ENCODE assay signal across 12 cellular contexts in the genomic region with DNA sequence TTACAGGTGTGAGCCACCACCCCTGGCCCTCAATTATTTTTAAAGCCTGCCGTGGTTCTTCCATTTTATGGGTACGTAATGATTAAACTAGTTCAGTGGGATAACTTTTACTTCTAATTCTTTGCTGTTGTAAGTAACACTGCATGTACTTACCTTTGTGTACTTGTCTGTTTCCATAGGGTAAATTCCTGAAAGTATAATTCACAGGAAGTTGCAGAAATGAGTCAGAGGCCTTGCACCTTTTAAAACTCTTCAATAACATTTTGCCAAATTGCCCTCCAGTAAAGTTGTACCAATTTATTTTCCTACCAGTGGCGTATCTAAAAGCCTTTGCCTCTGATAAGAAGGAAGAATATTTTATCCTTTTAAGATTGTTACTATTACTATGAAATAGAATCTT.
DNase-seq lines count a peak whose midpoint lies in the region; ATAC-seq and TF ChIP-seq lines count a peak whose summit lies in the region.
"Had no signal": no experiment of that assay in that cellular context is flagged by ENCODE, and none has a peak within 500 bp of the region (broad histone marks: within the 10 kb centered on the region; RNA-seq: fewer than 3 reads in every experiment).

No MANE protein-coding gene starts in this region.

- H3K27ac ChIP-seq in GM23248 (peak overlapping the region; percentile 63), PC-9 (peak overlapping the region; percentile 81), mammary epithelial cell (ENCODE audit: insufficient read depth, low read depth, low read length) (peak overlapping the region; percentile 96)
- H3K27ac ChIP-seq: SJCRH30 had no signal

- H3K36me3 Mint-ChIP-seq in natural killer cell treated with Interleukin-12 subunit alpha and Interleukin-12 subunit beta and Interleukin-15 and Interleukin-18, amount 100 ng/mL, for 72 hours: peaks cover 19% of the 10 kb centered on the region

- H3K9ac ChIP-seq in GM23248 (peak overlapping the region; percentile 29; the same call in 1 of the 2 replicates), mammary epithelial cell (ENCODE audit: insufficient read depth, low read length) (peak overlapping the region; percentile 61)

- H3K9me3 Mint-ChIP-seq in natural killer cell treated with Interleukin-12 subunit alpha and Interleukin-12 subunit beta and Interleukin-15 and Interleukin-18, amount 100 ng/mL, for 72 hours: peaks cover 4% of the 10 kb centered on the region
- H3K9me3 Mint-ChIP-seq: neural crest cell; stimulated activated naive B cell treated with anti-CD40 and anti-IgM and Interleukin-4, amounts not matched to agents 10 μg/mL and 1 μg/mL and 100 μg/mL, for 72 hours had no signal

- H3K9me2 ChIP-seq in GM23248 (ENCODE audit: insufficient read depth) (no peaks in the 10 kb centered on the region), PC-9 (ENCODE audit: insufficient read depth) (no peaks in the 10 kb centered on the region)

- dilution Hi-C loops in mammary epithelial cell (cut with HindIII; ENCODE audit: low sequenced_read_pairs): no loop called here

- ATAC-seq in natural killer cell treated with Interleukin-12 subunit alpha and Interleukin-12 subunit beta and Interleukin-15 and Interleukin-18, amount 100 ng/mL, for 72 hours: no peak
- no peak for ATAC-seq in HG03520 (IDR thresholded peaks at IDR 0.05; ENCODE audit: unreplicated experiment)
- ATAC-seq: stimulated activated naive B cell treated with anti-CD40 and anti-IgM and Interleukin-4, amounts not matched to agents 10 μg/mL and 1 μg/mL and 100 μg/mL, for 72 hours had no signal

- H3K36me3 ChIP-seq in GM23248 (ENCODE audit: low read depth) (no peaks in the 10 kb centered on the region; the same call in 1 of the 2 replicates), PC-9 (ENCODE audit: low read depth) (peaks cover 43% of the 10 kb centered on the region), mammary epithelial cell (ENCODE audit: insufficient read depth, low read length) (peaks cover 5% of the 10 kb centered on the region)
- H3K36me3 ChIP-seq: cardiac muscle cell had no signal

- no peaks in the 10 kb centered on the region for H3K27me3 Mint-ChIP-seq in natural killer cell treated with Interleukin-12 subunit alpha and Interleukin-12 subunit beta and Interleukin-15 and Interleukin-18, amount 100 ng/mL, for 72 hours
- H3K27me3 Mint-ChIP-seq: stimulated activated naive B cell treated with anti-CD40 and anti-IgM and Interleukin-4, amounts not matched to agents 10 μg/mL and 1 μg/mL and 100 μg/mL, for 72 hours had no signal

- H3K27me3 ChIP-seq in GM23248 (replicated peaks; ENCODE audit: insufficient read depth): no peaks in the 10 kb centered on the region
- no peaks in the 10 kb centered on the region for H3K27me3 ChIP-seq in PC-9 (ENCODE audit: insufficient read depth, low read depth)
- H3K27me3 ChIP-seq in mammary epithelial cell (ENCODE audit: insufficient read depth, low read length): no peaks in the 10 kb centered on the region
- H3K27me3 ChIP-seq: cardiac muscle cell, SJCRH30 had no signal

- 0 out of 2 replicates have a peak overlapping the region, but pooled peaks have one; percentile 3 for H3K4me3 ChIP-seq in GM23248
- H3K4me3 ChIP-seq in PC-9: peak overlapping the region; percentile 6; the same call in 1 of the 2 replicates
- no peak overlapping the region for H3K4me3 ChIP-seq in mammary epithelial cell (replicated peaks in 1 of 3; ENCODE audit: insufficient read depth in 1 of 3, low read depth in 2 of 3, low read length in 3 of 3)
- H3K4me3 ChIP-seq: cardiac muscle cell, SJCRH30 had no signal

- H2AFZ ChIP-seq in GM23248 (no peak overlapping the region), PC-9 (no peak overlapping the region), mammary epithelial cell (ENCODE audit: low read depth, low read length) (no peak overlapping the region)

- H3K4me2 ChIP-seq in GM23248 (ENCODE audit: unreplicated experiment) (peak overlapping the region; percentile 51), PC-9 (peak overlapping the region; percentile 56), mammary epithelial cell (ENCODE audit: insufficient read depth, low read depth, low read length) (peak overlapping the region; percentile 61)

- peaks cover 70% of the 10 kb centered on the region for H3K4me1 ChIP-seq in GM23248 (ENCODE audit: insufficient read depth)
- peaks cover 94% of the 10 kb centered on the region for H3K4me1 ChIP-seq in PC-9 (replicated peaks; ENCODE audit: insufficient read depth)
- H3K4me1 ChIP-seq in mammary epithelial cell (ENCODE audit: insufficient read depth, low read length): peaks cover 83% of the 10 kb centered on the region

- BruUV-seq in PC-9 (replicated peaks; lab: Mats Ljungman, UMichigan) (no TSS peak), mammary epithelial cell (replicated peaks; lab: Mats Ljungman, UMichigan) (no TSS peak)

- H4K20me1 ChIP-seq in GM23248 (ENCODE audit: insufficient read depth) (no peaks in the 10 kb centered on the region), PC-9 (ENCODE audit: insufficient read depth) (no peaks in the 10 kb centered on the region), mammary epithelial cell (ENCODE audit: insufficient read depth, low read length) (no peaks in the 10 kb centered on the region)

- H3K79me2 ChIP-seq in GM23248 (ENCODE audit: insufficient read depth) (peaks cover 94% of the 10 kb centered on the region), PC-9 (ENCODE audit: low read depth) (peaks cover 79% of the 10 kb centered on the region), mammary epithelial cell (ENCODE audit: insufficient read depth, low read length) (peaks cover 89% of the 10 kb centered on the region)

- no peaks in the 10 kb centered on the region for H3K9me3 ChIP-seq in GM23248 (ENCODE audit: low read depth)
- H3K9me3 ChIP-seq in PC-9 (ENCODE audit: insufficient read depth, low read depth): peaks cover 9% of the 10 kb centered on the region; the same call in 1 of the 2 replicates
- H3K9me3 ChIP-seq in mammary epithelial cell (replicated peaks; ENCODE audit: insufficient read depth, low read length): no peaks in the 10 kb centered on the region

- no peak for TF ChIP-seq CTCF in PC-9 (conservative IDR thresholded peaks at IDR 0.05)
- TF ChIP-seq CTCF in mammary epithelial cell (conservative IDR thresholded peaks at IDR 0.05 in 1 of 2, IDR thresholded peaks at IDR 0.05 in 1 of 2; ENCODE audit: extremely low read depth in 1 of 2, insufficient read depth in 1 of 2, low read depth in 1 of 2, low read length in 2 of 2): no peak

- intact Hi-C loops in PC-9 (cut with micrococcal nuclease; ENCODE audit: unreplicated experiment) (loop anchor here (5.0 kb wide), 1 partner anchor 40 kb away; no protein-coding TSS in a partner anchor), mammary epithelial cell (cut with micrococcal nuclease) (loop anchor here (1.0 kb wide), 1 partner anchor 17 kb away; no protein-coding TSS in a partner anchor)

- DNase-seq in GM23248: peak; percentile 55
- peak in 1 of 2 experiments; percentile 87 for DNase-seq in PC-9
- DNase-seq in mammary epithelial cell: peak; percentile 79
- DNase-seq in natural killer cell treated with Interleukin-12 subunit alpha and Interleukin-12 subunit beta and Interleukin-15 and Interleukin-18, amount 100 ng/mL, for 72 hours (ENCODE audit: low spot score): no peak
- DNase-seq in KBM-7: no peak
- no peak for DNase-seq in NCI-H146 (lab: John Stamatoyannopoulos, UW)
- DNase-seq: NCI-H446 treated with DMSO at 0.1 percent for 48 hours; SJCRH30; stimulated activated naive B cell treated with anti-CD40 and anti-IgM and Interleukin-4, amounts not matched to agents 10 μg/mL and 1 μg/mL and 100 μg/mL, for 72 hours had no signal

- peaks cover 61 to 74% of the 10 kb centered on the region in 2 donors for H3K4me1 Mint-ChIP-seq in natural killer cell treated with Interleukin-12 subunit alpha and Interleukin-12 subunit beta and Interleukin-15 and Interleukin-18, amount 100 ng/mL, for 72 hours (ENCODE audit: low read depth in 2 of 2)

- H3K4me3 Mint-ChIP-seq in natural killer cell treated with Interleukin-12 subunit alpha and Interleukin-12 subunit beta and Interleukin-15 and Interleukin-18, amount 100 ng/mL, for 72 hours: peak overlapping the region; percentile 35
- H3K4me3 Mint-ChIP-seq: neural crest cell; stimulated activated naive B cell treated with anti-CD40 and anti-IgM and Interleukin-4, amounts not matched to agents 10 μg/mL and 1 μg/mL and 100 μg/mL, for 72 hours had no signal

- POLR2A ChIA-PET in PC-9 (lab: Charles Lee; ENCODE audit: unreplicated experiment): no interaction called here

- in situ Hi-C loops in GM23248 (cut with MboI): no loop called here
- in situ Hi-C loops in mammary epithelial cell (cut with MboI; ENCODE audit: low sequenced_read_pairs in 2 of 2): no loop called here
- in situ Hi-C loops in KBM-7 (cut with MboI; ENCODE audit: low pct_unique_long_range_greater_than_20kb, low sequenced_read_pairs): no loop called here

- CTCF ChIA-PET in PC-9 (lab: Charles Lee): no interaction called here
- CTCF ChIA-PET in mammary epithelial cell (lab: Charles Lee; ENCODE audit: low non-redundant PET): no interaction called here

- peak overlapping the region; percentile 44 to 65 for H3K27ac Mint-ChIP-seq in natural killer cell treated with Interleukin-12 subunit alpha and Interleukin-12 subunit beta and Interleukin-15 and Interleukin-18, amount 100 ng/mL, for 72 hours

- peaks cover 31% of the 10 kb centered on the region for H3F3A ChIP-seq in GM23248 (ENCODE audit: insufficient read depth)
- peaks cover 83% of the 10 kb centered on the region for H3F3A ChIP-seq in PC-9 (ENCODE audit: insufficient read depth, low read depth)

- WGBS in GM23248 (ENCODE audit: low coverage in 1 of 2, low lambda C conversion rate in 2 of 2, missing lambda C conversion rate in 2 of 2), 2 experiments: 90 to 95% methylated on average over 3 of the region's 3 CpGs
- 2% methylated on average over 3 of the region's 3 CpGs for WGBS in mammary epithelial cell (ENCODE audit: low coverage, missing lambda C conversion rate)

Comparison
In these comparisons a context has a peak if more than half of its experiments do, and no peak if none do; other contexts are left out.
1. DNase-seq: peak in GM23248 (single experiment) and mammary epithelial cell (single experiment); none in natural killer cell treated with Interleukin-12 subunit alpha and Interleukin-12 subunit beta and Interleukin-15 and Interleukin-18, amount 100 ng/mL, for 72 hours (single experiment), KBM-7 (single experiment) and NCI-H146 (single experiment).
2. H3K4me3 ChIP-seq: peak in GM23248 (single experiment) and PC-9 (single experiment); none in mammary epithelial cell (0 of 3).
3. Peak in every context shown above with its lines, with median percentiles within 50 percentile points of each other: H3K27ac ChIP-seq and H3K4me2 ChIP-seq.